ENCODE assay signal across 30 cellular contexts in the genomic region with DNA sequence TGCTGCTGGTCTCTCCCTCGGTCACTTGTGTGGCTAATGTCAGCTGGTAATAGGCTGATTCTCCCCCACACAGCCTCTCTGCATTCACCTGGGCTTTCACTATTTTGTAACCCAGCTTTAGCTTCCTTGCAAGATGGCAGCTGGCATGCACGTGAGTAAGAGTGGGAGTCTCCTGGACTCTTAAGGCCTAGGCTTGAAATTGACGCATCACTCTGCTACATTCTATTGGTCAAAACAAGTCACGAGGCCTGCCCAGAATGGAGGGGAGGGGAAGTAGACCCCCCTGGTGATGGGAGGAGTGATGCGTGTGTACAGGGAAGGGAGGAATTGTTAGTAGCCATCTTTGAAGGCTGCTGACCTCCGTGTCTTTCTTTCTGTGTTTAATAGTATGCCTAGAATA. TPM values are rescaled to one million over a fixed set of nuclear protein-coding genes. Genes with fewer than 3 reads are reported as not detected.
A peak's percentile ranks its signal among the peaks of the same experiment; 100 is the strongest.
DNase-seq lines count a peak whose midpoint lies in the region; ATAC-seq and TF ChIP-seq lines count a peak whose summit lies in the region.
"Had no signal": no experiment of that assay in that cellular context is flagged by ENCODE, and none has a peak within 500 bp of the region (broad histone marks: within the 10 kb centered on the region; RNA-seq: fewer than 3 reads in every experiment).

No MANE protein-coding gene starts in this region.

- H2AK5ac ChIP-seq in mesendoderm (ENCODE audit: low read length): no peak overlapping the region

- H3K56ac ChIP-seq in mesendoderm (ENCODE audit: low read length): no peak overlapping the region

- ATAC-seq in GM18868 (IDR thresholded peaks at IDR 0.05; ENCODE audit: unreplicated experiment): no peak
- ATAC-seq: left cardiac atrium, right cardiac atrium had no signal

- H3K4me1 ChIP-seq in mesendoderm (ENCODE audit: control insufficient read depth, low read depth, low read length) (no peaks in the 10 kb centered on the region), tibial artery (no peaks in the 10 kb centered on the region)
- H3K4me1 ChIP-seq: colonic mucosa had no signal

- no peak overlapping the region for H3K4me3 Mint-ChIP-seq in activated CD4-positive, alpha-beta memory T cell treated with anti-CD3 and anti-CD28 coated beads, Interleukin-2, amount 10 ng/mL, durations not matched to agents 7 days and 5 days
- H3K4me3 Mint-ChIP-seq: endodermal cell; IgD-negative memory B cell; memory B cell; naive B cell; stimulated activated naive CD8-positive, alpha-beta T cell treated with anti-CD3 and anti-CD28 coated beads, Interleukin-15, Interleukin-2, amounts not matched to agents 100 ng/mL and 50 ng/mL, for 24 hours; type B pancreatic cell had no signal

- H3K4me3 ChIP-seq in H7 (ENCODE audit: insufficient read depth, low read depth, low read length) (no peak overlapping the region), mesendoderm (ENCODE audit: low read length) (no peak overlapping the region), tibial artery (no peak overlapping the region)
- H3K4me3 ChIP-seq: colonic mucosa, ovary had no signal

- no peak overlapping the region for H4K5ac ChIP-seq in mesendoderm (ENCODE audit: low read length)

- intact Hi-C loops in tibial artery (cut with DNase I; ENCODE audit: low total_unique reads): no loop called here

- no peaks in the 10 kb centered on the region for H3K79me2 ChIP-seq in mesendoderm (ENCODE audit: control insufficient read depth, insufficient read depth, low read length)

- POLR2A ChIA-PET in activated CD4-positive, alpha-beta memory T cell treated with anti-CD3 and anti-CD28 coated beads, Interleukin-2, amount 10 ng/mL, durations not matched to agents 7 days and 5 days (lab: Charles Lee): interaction anchor here (1.9 kb wide), 1 partner anchor 80 kb away, joined by 6 read pairs; no protein-coding TSS in a partner anchor

- no peaks in the 10 kb centered on the region for H3K27me3 ChIP-seq in H7 (ENCODE audit: control insufficient read depth, insufficient read depth, low read length)
- no peaks in the 10 kb centered on the region for H3K27me3 ChIP-seq in mesendoderm (ENCODE audit: insufficient read depth, low read length, poor library complexity)
- H3K27me3 ChIP-seq in tibial artery: peaks cover 0 to 1% of the 10 kb centered on the region in 2 donors
- H3K27me3 ChIP-seq: colonic mucosa, ovary had no signal

- no peak overlapping the region for H3K4ac ChIP-seq in mesendoderm (ENCODE audit: low read depth, low read length)

- no peak overlapping the region for H3K23ac ChIP-seq in mesendoderm (ENCODE audit: low read length)

- peak overlapping the region; percentile 38 for H3K27ac Mint-ChIP-seq in activated CD4-positive, alpha-beta memory T cell treated with anti-CD3 and anti-CD28 coated beads, Interleukin-2, amount 10 ng/mL, durations not matched to agents 7 days and 5 days
- H3K27ac Mint-ChIP-seq: endodermal cell, IgD-negative memory B cell, memory B cell, type B pancreatic cell had no signal

- CTCF ChIA-PET in activated CD4-positive, alpha-beta memory T cell treated with anti-CD3 and anti-CD28 coated beads, Interleukin-2, amount 10 ng/mL, durations not matched to agents 7 days and 5 days (lab: Charles Lee): interaction anchor here (0.7 to 6.4 kb wide), 8 partner anchors 8 to 241 kb away, joined by 3 to 39 read pairs (median 3); no protein-coding TSS in a partner anchor

- no peaks in the 10 kb centered on the region for H3K36me3 ChIP-seq in H7 (replicated peaks; ENCODE audit: control insufficient read depth, insufficient read depth, low read length)
- no peaks in the 10 kb centered on the region for H3K36me3 ChIP-seq in mesendoderm (ENCODE audit: control insufficient read depth, insufficient read depth, low read length)
- H3K36me3 ChIP-seq in tibial artery: no peaks in the 10 kb centered on the region
- H3K36me3 ChIP-seq: colonic mucosa, ovary had no signal

- no peak overlapping the region for H2BK5ac ChIP-seq in mesendoderm (ENCODE audit: low read length)

- H3K18ac ChIP-seq in mesendoderm (ENCODE audit: low read length): no peak overlapping the region

- H3K27ac ChIP-seq in mesendoderm (ENCODE audit: low read depth, low read length): no peak overlapping the region
- no peak overlapping the region for H3K27ac ChIP-seq in tibial artery
- H3K27ac ChIP-seq: colonic mucosa, ovary had no signal

- no peak overlapping the region for H3K4me2 ChIP-seq in mesendoderm (ENCODE audit: low read length)

- no CpG with 5 or more reads among the region's 6 CpGs for WGBS in mesendoderm (ENCODE audit: extremely low coverage, insufficient coverage, low lambda C conversion rate)

- H3K79me1 ChIP-seq in mesendoderm (ENCODE audit: low read length): no peaks in the 10 kb centered on the region

- no peak overlapping the region for H2BK120ac ChIP-seq in mesendoderm (ENCODE audit: low read depth, low read length)

- H3K9me3 Mint-ChIP-seq in activated CD4-positive, alpha-beta memory T cell treated with anti-CD3 and anti-CD28 coated beads, Interleukin-2, amount 10 ng/mL, durations not matched to agents 7 days and 5 days: peaks cover 6% of the 10 kb centered on the region
- H3K9me3 Mint-ChIP-seq: endodermal cell; memory B cell; stimulated activated naive CD8-positive, alpha-beta T cell treated with anti-CD3 and anti-CD28 coated beads, Interleukin-15, Interleukin-2, amounts not matched to agents 100 ng/mL and 50 ng/mL, for 24 hours; type B pancreatic cell had no signal

- no peak for TF ChIP-seq CTCF in tibial artery (IDR thresholded peaks at IDR 0.05)

- no peaks in the 10 kb centered on the region for H3K9me3 ChIP-seq in tibial artery
- H3K9me3 ChIP-seq: colonic mucosa, ovary had no signal

- H3K4me1 Mint-ChIP-seq in activated CD4-positive, alpha-beta memory T cell treated with anti-CD3 and anti-CD28 coated beads, Interleukin-2, amount 10 ng/mL, durations not matched to agents 7 days and 5 days: peaks cover 41% of the 10 kb centered on the region
- H3K4me1 Mint-ChIP-seq: endodermal cell had no signal

- H3K9ac ChIP-seq in mesendoderm (ENCODE audit: low read length): no peak overlapping the region

- H3K36me3 Mint-ChIP-seq in activated CD4-positive, alpha-beta memory T cell treated with anti-CD3 and anti-CD28 coated beads, Interleukin-2, amount 10 ng/mL, durations not matched to agents 7 days and 5 days (ENCODE audit: low read depth): peaks cover 11% of the 10 kb centered on the region
- H3K36me3 Mint-ChIP-seq: memory B cell, naive B cell, type B pancreatic cell had no signal

- DNase-seq in NCI-H82 (lab: John Stamatoyannopoulos, UW): peak; percentile 63
- no peak for DNase-seq in NCI-H82 treated with DMSO at 0.1 percent for 48 hours (lab: John Stamatoyannopoulos, UW; ENCODE audit: unreplicated experiment)
- peak; percentile 77 for DNase-seq in H7
- DNase-seq in activated CD4-positive, alpha-beta memory T cell treated with anti-CD3 and anti-CD28 coated beads, Interleukin-2, amount 10 ng/mL, durations not matched to agents 7 days and 5 days: no peak
- peak; percentile 67 for DNase-seq in mesendoderm
- DNase-seq in hypothalamus (lab: John Stamatoyannopoulos, UW): no peak
- DNase-seq in tibial artery: no peak
- DNase-seq: 8988T; activated CD4-positive, CD25-positive, alpha-beta regulatory T cell; amniotic stem cell; Calu3; colonic mucosa; EL; endodermal cell; left cardiac atrium; naive B cell; NCI-H1417; NK-92 treated with Interleukin-12 subunit alpha and Interleukin-12 subunit beta, amount 100 ng/mL, for 24 hours; ovary; right cardiac atrium; stimulated activated CD4-positive, alpha-beta T cell treated with anti-CD3 and anti-CD28 coated beads, Interleukin-4, amount 100 ng/mL, for 24 hours had no signal

- H3K27me3 Mint-ChIP-seq in activated CD4-positive, alpha-beta memory T cell treated with anti-CD3 and anti-CD28 coated beads, Interleukin-2, amount 10 ng/mL, durations not matched to agents 7 days and 5 days: peaks cover 2% of the 10 kb centered on the region
- H3K27me3 Mint-ChIP-seq: IgD-negative memory B cell; stimulated activated naive CD8-positive, alpha-beta T cell treated with anti-CD3 and anti-CD28 coated beads, Interleukin-15, Interleukin-2, amounts not matched to agents 100 ng/mL and 50 ng/mL, for 24 hours had no signal

- H2BK15ac ChIP-seq in mesendoderm (replicated peaks; ENCODE audit: low read depth): no peak overlapping the region

- H4K8ac ChIP-seq in mesendoderm (ENCODE audit: low read depth, low read length): no peak overlapping the region

RNA-seq across cellular contexts. Expression of a gene that starts 24.9 kb away (rescaled TPM):
- 2.8 and 3.3 TPM in 2 replicates for total RNA-seq in H7 (2014; rRNA removed; shearing (Covaris generic))
- under 1 TPM; 0.05 TPM for total RNA-seq in activated CD4-positive, alpha-beta memory T cell treated with anti-CD3 and anti-CD28 coated beads, Interleukin-2, amount 10 ng/mL, durations not matched to agents 7 days and 5 days
- polyA plus RNA-seq in mesendoderm (2013, experiment 1 of 2): 0.10 TPM
- polyA plus RNA-seq in mesendoderm (2013, experiment 2 of 2): 0.15 TPM
- total RNA-seq: Calu3, MCF 10A, NCI-H460, RPMI7951, SK-MEL-5 had no signal
- polyA plus RNA-seq: IgD-negative memory B cell had no signal

RNA-seq across cellular contexts. Expression of a gene that starts 49.3 kb away (rescaled TPM):
- total RNA-seq in H7 (2014; rRNA removed; shearing (Covaris generic)): 17.4 and 23.9 TPM in 2 replicates
- not detected for total RNA-seq in activated CD4-positive, alpha-beta memory T cell treated with anti-CD3 and anti-CD28 coated beads, Interleukin-2, amount 10 ng/mL, durations not matched to agents 7 days and 5 days
- 12.5 TPM for polyA plus RNA-seq in mesendoderm (2013, experiment 1 of 2)
- polyA plus RNA-seq in mesendoderm (2013, experiment 2 of 2): 13.0 TPM
- total RNA-seq: NCI-H460, RPMI7951 had no signal
- polyA plus RNA-seq: IgD-negative memory B cell had no signal

Comparison
In these comparisons a context has a peak if more than half of its experiments do, and no peak if none do; other contexts are left out.
1. DNase-seq: peak in NCI-H82 (single experiment), H7 (single experiment) and mesendoderm (single experiment); none in NCI-H82 treated with DMSO at 0.1 percent for 48 hours (single experiment), activated CD4-positive, alpha-beta memory T cell treated with anti-CD3 and anti-CD28 coated beads, Interleukin-2, amount 10 ng/mL, durations not matched to agents 7 days and 5 days (single experiment), hypothalamus (0 of 51) and tibial artery (0 of 2).
2. RNA of a gene that starts 49.3 kb away (total RNA-seq): 17.4 to 23.9 TPM in H7; not detected in activated CD4-positive, alpha-beta memory T cell treated with anti-CD3 and anti-CD28 coated beads, Interleukin-2, amount 10 ng/mL, durations not matched to agents 7 days and 5 days; every median in the first group is over 10 times any median in the second.